ENCODE assay signal across 8 cellular contexts in genomic region chr14:92793709-92794546, GRCh38. TPM values are rescaled to one million over a fixed set of nuclear protein-coding genes. Genes with fewer than 3 reads are reported as not detected.
A peak's percentile ranks its signal among the peaks of the same experiment; 100 is the strongest.
DNase-seq lines count a peak whose midpoint lies in the region; ATAC-seq, FAIRE-seq and TF ChIP-seq lines count a peak whose summit lies in the region.

A gene with protein sequence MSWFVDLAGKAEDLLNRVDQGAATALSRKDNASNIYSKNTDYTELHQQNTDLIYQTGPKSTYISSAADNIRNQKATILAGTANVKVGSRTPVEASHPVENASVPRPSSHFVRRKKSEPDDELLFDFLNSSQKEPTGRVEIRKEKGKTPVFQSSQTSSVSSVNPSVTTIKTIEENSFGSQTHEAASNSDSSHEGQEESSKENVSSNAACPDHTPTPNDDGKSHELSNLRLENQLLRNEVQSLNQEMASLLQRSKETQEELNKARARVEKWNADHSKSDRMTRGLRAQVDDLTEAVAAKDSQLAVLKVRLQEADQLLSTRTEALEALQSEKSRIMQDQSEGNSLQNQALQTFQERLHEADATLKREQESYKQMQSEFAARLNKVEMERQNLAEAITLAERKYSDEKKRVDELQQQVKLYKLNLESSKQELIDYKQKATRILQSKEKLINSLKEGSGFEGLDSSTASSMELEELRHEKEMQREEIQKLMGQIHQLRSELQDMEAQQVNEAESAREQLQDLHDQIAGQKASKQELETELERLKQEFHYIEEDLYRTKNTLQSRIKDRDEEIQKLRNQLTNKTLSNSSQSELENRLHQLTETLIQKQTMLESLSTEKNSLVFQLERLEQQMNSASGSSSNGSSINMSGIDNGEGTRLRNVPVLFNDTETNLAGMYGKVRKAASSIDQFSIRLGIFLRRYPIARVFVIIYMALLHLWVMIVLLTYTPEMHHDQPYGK (plus strand): TSS chr14:92794305. CDS start chr14:92797438, 3,133 bp downstream.

- no peaks in the 10 kb centered on the region for H3K27me3 ChIP-seq in OCI-LY3 (ENCODE audit: low read depth, low read length)

- TF ChIP-seq CTCF in OCI-LY3 (IDR thresholded peaks at IDR 0.05; ENCODE audit: low read depth, low read length) = no peak

- peak; percentile 69 for FAIRE-seq in endometrium (lab: Jason Lieb, UNC)

- peak within 1 kb of the TSS; percentile 97 for H3K4me3 ChIP-seq in OCI-LY3 (ENCODE audit: low read length)
- H3K4me3 ChIP-seq in mesodermal cell (ENCODE audit: extremely low read depth, insufficient read depth, low read length, poor library complexity, severe bottlenecking) = peak within 1 kb of the TSS; percentile 94

- DNase-seq in D341Med (ENCODE audit: low spot score) (peak; percentile 99), HuH-7 (ENCODE audit: low spot score) (peak; percentile 81)
- peak; percentile 98 for DNase-seq in activated CD8-positive, alpha-beta memory T cell treated with anti-CD3 and anti-CD28 coated beads, Interleukin-2, amount 50 U/mL, for 48 hours
- DNase-seq in stimulated activated CD8-positive, alpha-beta memory T cell treated with anti-CD3 and anti-CD28 coated beads, Interleukin-15, amount 100 ng/mL, for 4 hours (ENCODE audit: low read depth in 2 of 2) = peak; percentile 96 to 99

- H3K79me2 ChIP-seq in OCI-LY3 (ENCODE audit: low read length) = peaks cover 24% of the 10 kb centered on the region

- H3K27ac ChIP-seq in OCI-LY3 (ENCODE audit: low read length) (peak within 1 kb of the TSS; percentile 45), mesodermal cell (ENCODE audit: low read depth, low read length, severe bottlenecking) (peak within 1 kb of the TSS; percentile 95)

- peak within 1 kb of the TSS; percentile 91 for H3K4me2 ChIP-seq in OCI-LY3 (ENCODE audit: low read length)

- H3K36me3 ChIP-seq in OCI-LY3 (replicated peaks; ENCODE audit: low read depth, low read length) (peaks cover 15% of the 10 kb centered on the region), mesodermal cell (ENCODE audit: control insufficient read depth, insufficient read depth, low read length) (peaks cover 22% of the 10 kb centered on the region)

- peak within 1 kb of the TSS; percentile 87 for H2AFZ ChIP-seq in OCI-LY3 (ENCODE audit: low read depth, low read length)

- no peaks in the 10 kb centered on the region for H4K20me1 ChIP-seq in OCI-LY3 (ENCODE audit: insufficient read depth, low read length)

- WGBS in mesodermal cell (ENCODE audit: insufficient coverage in 2 of 2), 2 experiments = 8% methylated on average over 57 to 63 of the region's 71 CpGs

- peak; percentile 97 for ATAC-seq in GM21515 (IDR thresholded peaks at IDR 0.05; ENCODE audit: unreplicated experiment)

- H3K9ac ChIP-seq in OCI-LY3 (ENCODE audit: low read length) = peak within 1 kb of the TSS; percentile 91

- H3K9me3 ChIP-seq in OCI-LY3 (ENCODE audit: insufficient read depth, low read length) (peaks cover 7% of the 10 kb centered on the region; the same call in 1 of the 2 replicates), mesodermal cell (ENCODE audit: control insufficient read depth, low read length) (peaks cover 18% of the 10 kb centered on the region)

- peaks cover 18% of the 10 kb centered on the region for H3K4me1 ChIP-seq in OCI-LY3 (ENCODE audit: low read length)
- H3K4me1 ChIP-seq in mesodermal cell (ENCODE audit: control insufficient read depth, insufficient read depth, low read length, poor library complexity, severe bottlenecking) = no peaks in the 10 kb centered on the region

RNA-seq across cellular contexts. Expression of the gene that starts here (rescaled TPM):
- polyA plus RNA-seq in mesodermal cell (2013, experiment 1 of 2) = 46.8 TPM
- polyA plus RNA-seq in mesodermal cell (2013, experiment 2 of 2) = 50.3 TPM

Comparison
In these comparisons a context has a peak if more than half of its experiments do, and no peak if none do; other contexts are left out.
1. Peak in every context shown above with its lines: DNase-seq, ATAC-seq, H3K4me3 ChIP-seq and H3K27ac ChIP-seq.